Comparison of ENCODE assay signal across 1 cellular context in the genomic region with DNA sequence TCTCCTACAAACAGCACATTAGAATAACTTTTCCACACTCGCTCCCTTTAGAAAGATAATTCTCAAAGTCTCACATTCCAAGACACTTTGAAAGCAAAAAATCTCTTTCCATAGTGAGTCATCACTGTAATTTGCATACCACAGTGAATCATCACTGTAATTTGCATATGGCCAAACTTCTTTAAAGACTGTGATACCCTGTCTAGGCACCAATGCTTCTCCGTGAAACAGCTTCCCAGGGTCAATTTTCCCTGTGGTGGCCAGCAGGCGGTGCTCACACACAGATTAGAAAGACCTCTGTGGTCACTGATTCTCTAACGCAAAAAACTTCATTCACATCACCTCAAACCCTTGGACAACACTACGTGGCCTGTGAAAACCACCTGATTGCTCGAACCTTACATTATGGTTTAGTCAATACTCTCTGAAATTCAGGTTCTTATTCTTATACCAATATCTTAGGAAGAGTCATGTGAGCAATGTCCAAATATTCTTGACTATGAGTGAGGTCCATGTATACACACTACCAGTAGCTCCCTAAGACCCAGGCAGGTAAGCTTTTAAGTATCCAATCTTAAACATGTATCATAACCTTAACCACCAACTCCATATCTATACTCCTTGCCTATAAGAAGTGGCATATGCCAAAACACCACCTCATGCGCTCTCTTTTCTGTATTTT.
TF ChIP-seq lines count a peak whose summit lies in the region.

No MANE protein-coding gene starts in this region.

TF ChIP-seq in SK-N-SH, 30 proteins besides CTCF, POLR2A, EP300 and RAD21 (continued from another document):
- TF ChIP-seq USF1 (IDR thresholded peaks at IDR 0.05; ENCODE audit: borderline replicate concordance, low read depth) (no peak), RXRA (IDR thresholded peaks at IDR 0.05; ENCODE audit: borderline replicate concordance, low read depth) (no peak), MAX (IDR thresholded peaks at IDR 0.05; ENCODE audit: low read depth) (no peak), YY1 (IDR thresholded peaks at IDR 0.05; ENCODE audit: low read depth) (no peak), NRF1 (IDR thresholded peaks at IDR 0.05; ENCODE audit: low read depth, low read length) (no peak), MEF2A (IDR thresholded peaks at IDR 0.05; ENCODE audit: borderline replicate concordance, low read depth) (no peak)
- TF ChIP-seq, protein P1, sequence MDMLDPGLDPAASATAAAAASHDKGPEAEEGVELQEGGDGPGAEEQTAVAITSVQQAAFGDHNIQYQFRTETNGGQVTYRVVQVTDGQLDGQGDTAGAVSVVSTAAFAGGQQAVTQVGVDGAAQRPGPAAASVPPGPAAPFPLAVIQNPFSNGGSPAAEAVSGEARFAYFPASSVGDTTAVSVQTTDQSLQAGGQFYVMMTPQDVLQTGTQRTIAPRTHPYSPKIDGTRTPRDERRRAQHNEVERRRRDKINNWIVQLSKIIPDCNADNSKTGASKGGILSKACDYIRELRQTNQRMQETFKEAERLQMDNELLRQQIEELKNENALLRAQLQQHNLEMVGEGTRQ (IDR thresholded peaks at IDR 0.05; ENCODE audit: borderline replicate concordance, low read depth, low read length): no peak
